Comparison of ENCODE assay signal across 8 cellular contexts in the genomic region with DNA sequence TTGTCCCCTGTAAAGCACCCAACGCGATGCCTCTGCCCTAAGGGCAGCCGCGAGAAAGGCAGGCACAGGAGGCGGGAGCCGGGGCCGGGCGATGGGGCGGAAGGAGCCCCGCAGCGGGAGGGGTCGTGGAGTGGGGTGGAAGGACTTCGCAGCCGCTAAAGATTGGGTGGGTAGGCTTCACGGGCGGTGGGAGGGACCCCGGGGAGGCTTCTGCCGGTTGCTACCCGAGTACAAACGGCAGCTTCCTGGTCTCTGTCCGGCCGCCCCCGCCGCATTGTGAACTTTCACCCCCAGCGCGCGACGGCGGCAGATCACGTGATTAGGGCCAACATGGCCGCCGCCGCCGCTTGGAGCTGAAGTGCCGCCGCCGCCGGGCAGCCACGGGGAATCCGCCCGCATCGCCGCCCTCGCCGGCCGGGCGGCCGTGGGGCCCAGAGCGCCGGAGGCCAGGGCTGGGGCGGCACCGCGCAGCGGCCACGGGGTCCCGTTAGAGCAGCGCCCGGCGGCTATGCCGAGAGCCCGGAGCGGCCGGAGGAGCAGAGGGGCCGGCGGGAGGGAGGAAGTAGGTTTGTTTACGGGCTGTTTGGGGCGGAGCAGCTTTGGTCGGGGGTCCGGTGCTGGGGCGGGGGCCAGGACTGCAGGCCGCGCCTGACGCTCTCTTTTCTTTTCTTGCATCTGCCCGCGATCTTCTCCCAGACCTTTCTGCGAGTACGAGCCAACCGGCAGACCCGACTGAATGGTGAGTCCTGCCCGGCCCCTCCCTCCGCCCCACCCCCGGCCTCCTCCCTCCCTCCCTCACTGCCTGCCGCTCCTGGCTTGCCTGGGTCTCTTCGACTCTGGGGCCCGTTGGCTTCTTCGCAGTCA. TPM values are rescaled to one million over a fixed set of nuclear protein-coding genes. Genes with fewer than 3 reads are reported as not detected.
A peak's percentile ranks its signal among the peaks of the same experiment; 100 is the strongest.
DNase-seq lines count a peak whose midpoint lies in the region; ATAC-seq, FAIRE-seq and TF ChIP-seq lines count a peak whose summit lies in the region.

No MANE protein-coding gene starts in this region.

- H3K4me3 ChIP-seq in AG09309 (ENCODE audit: control insufficient read depth, low read depth, low read length) (peak overlapping the region; percentile 68), HepG2 (replicated peaks in 1 of 3; ENCODE audit: insufficient read depth in 1 of 3, low read depth in 2 of 3, low read length in 3 of 3) (peak overlapping the region; percentile 66 to 85 (median 76))

- peak; percentile 70 for ATAC-seq in GM19035 (IDR thresholded peaks at IDR 0.05; ENCODE audit: unreplicated experiment)
- peak; percentile 63 for ATAC-seq in HG03280 (IDR thresholded peaks at IDR 0.05; ENCODE audit: unreplicated experiment)
- ATAC-seq in HepG2 = peak; percentile 85

- H4K20me1 ChIP-seq in HepG2 (ENCODE audit: insufficient read depth, low read length) = no peaks in the 10 kb centered on the region

- intact Hi-C loops in HepG2 (cut with micrococcal nuclease; ENCODE audit: unreplicated experiment) = loop anchor here (1.0 to 5.0 kb wide), 2 partner anchors 23 to 575 kb away; a partner anchor contains a TSS

- no peak overlapping the region for H2AFZ ChIP-seq in HepG2 (ENCODE audit: low read length)

- peaks cover 38% of the 10 kb centered on the region for H3K4me1 ChIP-seq in HepG2 (ENCODE audit: insufficient read depth, low read length)

- TF ChIP-seq RAD21 in HepG2 (CRISPR knock-in tag; IDR thresholded peaks at IDR 0.05) = peak; percentile 71

- TF ChIP-seq CTCF in AG09309 (IDR thresholded peaks at IDR 0.05; ENCODE audit: control insufficient read depth, insufficient read depth, low read depth, low read length, missing control alignments) = no peak
- no peak for TF ChIP-seq CTCF in HepG2 (CRISPR knock-in tag; IDR thresholded peaks at IDR 0.05)

- H3K27me3 ChIP-seq in HepG2 (ENCODE audit: control insufficient read depth in 1 of 2, insufficient read depth in 2 of 2, low read length in 2 of 2) = no peaks in the 10 kb centered on the region

- H3K9me3 ChIP-seq in HepG2 (ENCODE audit: low read length) = no peaks in the 10 kb centered on the region

- peaks cover 21% of the 10 kb centered on the region for H3K79me2 ChIP-seq in HepG2 (ENCODE audit: insufficient read depth, low read length)

- 12% methylated on average over 21 of the region's 86 CpGs for WGBS in HepG2 (ENCODE audit: low lambda C conversion rate)

- CTCF ChIA-PET in HepG2 (lab: Yijun Ruan, JAX; ENCODE audit: low intra/inter-chr PET ratio, low total read pairs) = no interaction called here

- FAIRE-seq in HepG2 (lab: Jason Lieb, UNC) = no peak

- no TSS peak for BruUV-seq in HepG2 (replicated peaks; lab: Mats Ljungman, UMichigan)

- no peak for DNase-seq in AG09309 (ENCODE audit: low read depth)
- DNase-seq in NCI-H510A (lab: John Stamatoyannopoulos, UW) = peak; percentile 78
- DNase-seq in activated CD4-positive, alpha-beta T cell treated with anti-CD3 and anti-CD28 coated beads, Interleukin-2, amount 50 U/mL, for 1 hour = peak; percentile 85
- peak; percentile 74 for DNase-seq in dedifferentiated amniotic fluid mesenchymal stem cell (ENCODE audit: extremely low spot score)
- peak; percentile 84 for DNase-seq in HepG2 (ENCODE audit: low spot score)
- peak; percentile 87 to 88 for DNase-seq in stimulated activated CD4-positive, alpha-beta T cell treated with anti-CD3 and anti-CD28 coated beads, Interleukin-2, amount 100 ng/mL, for 48 hours

- in situ Hi-C loops in HepG2 (cut with HindIII; ENCODE audit: extremely low pct_ligation_motif_present, low pct_unique_long_range_greater_than_20kb) = no loop called here

- H3K36me3 ChIP-seq in HepG2 (replicated peaks in 1 of 2; ENCODE audit: control insufficient read depth in 1 of 2, insufficient read depth in 2 of 2, low read length in 2 of 2) = peaks cover 23 to 40% of the 10 kb centered on the region in 2 experiments

- peak overlapping the region; percentile 84 for H3K9ac ChIP-seq in HepG2 (ENCODE audit: insufficient read depth, low read depth, low read length)

- POLR2A ChIA-PET in HepG2 (lab: Yijun Ruan, JAX) = interaction anchor here (0.6 to 3.5 kb wide), 18 partner anchors 9 to 982 kb away, joined by 3 to 34 read pairs (median 7); a partner anchor contains a TSS

- H3K4me2 ChIP-seq in HepG2 (ENCODE audit: low read depth, low read length) = peak overlapping the region; percentile 92

- TF ChIP-seq EP300 in HepG2 (IDR thresholded peaks at IDR 0.05; ENCODE audit: low read depth in 2 of 2, low read length in 2 of 2) (peak in 1 of 2 experiments; percentile 33; a peak in 1 of 4 replicates), HepG2 (CRISPR knock-in tag; IDR thresholded peaks at IDR 0.05; ENCODE audit: borderline replicate concordance) (no peak)

- H3K27ac ChIP-seq in HepG2 (ENCODE audit: extremely low read length, insufficient read depth, low read length) = peak overlapping the region; percentile 97

- TF ChIP-seq POLR2A in HepG2 (IDR thresholded peaks at IDR 0.05; ENCODE audit: insufficient read depth in 1 of 2, low read depth in 2 of 2, low read length in 2 of 2) = peak; percentile 75 to 83

TF ChIP-seq in HepG2, 621 proteins besides CTCF, POLR2A, EP300 and RAD21 (continues in another document):
- TF ChIP-seq ZNF17 (CRISPR knock-in tag; IDR thresholded peaks at IDR 0.05) (no peak), CBFB (CRISPR knock-in tag; IDR thresholded peaks at IDR 0.05) (no peak), ZNF614 (CRISPR knock-in tag; IDR thresholded peaks at IDR 0.05; ENCODE audit: borderline replicate concordance) (no peak), SOX13 (IDR thresholded peaks at IDR 0.05) (no peak; the same call in 1 of the 2 replicates), SOX13 (CRISPR knock-in tag; conservative IDR thresholded peaks at IDR 0.05 in 1 of 2, IDR thresholded peaks at IDR 0.05 in 1 of 2) (no peak; a peak in 1 of 4 replicates), SNAI1 (CRISPR knock-in tag; IDR thresholded peaks at IDR 0.05; ENCODE audit: borderline replicate concordance) (no peak), ZMAT3 (CRISPR knock-in tag; conservative IDR thresholded peaks at IDR 0.05) (0 out of 2 replicates have a peak, but pooled peaks have one; percentile 52)

RNA-seq across cellular contexts. Expression of a gene that starts 42.4 kb away (rescaled TPM):
- 12.6 and 13.8 TPM in 2 replicates for total RNA-seq in HepG2 (2016; rRNA removed; fragmentation: Illumina TruSeq; extraction: Trizol)
- total RNA-seq in HepG2 (2016; cell fraction: cytosol; rRNA removed; fragmentation: Illumina TruSeq; extraction: Trizol; ENCODE audit: low read depth) = 9.7 and 10.8 TPM in 2 replicates
- 11.0 and 12.5 TPM in 2 replicates for total RNA-seq in HepG2 (2016; cell fraction: insoluble cytoplasmic fraction; rRNA removed; fragmentation: Illumina TruSeq; extraction: Trizol)
- 11.8 and 17.4 TPM in 2 replicates for total RNA-seq in HepG2 (2016; cell fraction: membrane; rRNA removed; fragmentation: Illumina TruSeq; extraction: Trizol)
- 5.8 and 7.3 TPM in 2 replicates for total RNA-seq in HepG2 (2016; cell fraction: nucleus; rRNA removed; fragmentation: Illumina TruSeq; extraction: Trizol)
- polyA plus RNA-seq in HepG2 (2011; rRNA removed) = 20.2 and 22.3 TPM in 2 replicates
- 23.3 and 31.3 TPM in 2 replicates for polyA plus RNA-seq in HepG2 (2011; cell fraction: cytosol; rRNA removed)
- 16.1 and 17.2 TPM in 2 replicates for polyA plus RNA-seq in HepG2 (2011; cell fraction: nucleus; rRNA removed)
- polyA plus RNA-seq in HepG2 (2012) = 14.0 and 14.1 TPM in 2 replicates
- polyA plus RNA-seq in HepG2 (2016; cell fraction: cytosol; fragmentation: Illumina TruSeq; extraction: Trizol; ENCODE audit: low read depth) = 17.0 and 20.1 TPM in 2 replicates
- 14.9 and 21.4 TPM in 2 replicates for polyA plus RNA-seq in HepG2 (2016; cell fraction: insoluble cytoplasmic fraction; fragmentation: Illumina TruSeq; extraction: Trizol; ENCODE audit: low read depth)
- polyA plus RNA-seq in HepG2 (2016; cell fraction: membrane; fragmentation: Illumina TruSeq; extraction: Trizol; ENCODE audit: low read depth) = 17.6 and 20.4 TPM in 2 replicates
- 14.6 and 19.8 TPM in 2 replicates for polyA plus RNA-seq in HepG2 (2016; cell fraction: nucleus; fragmentation: Illumina TruSeq; extraction: Trizol; ENCODE audit: insufficient read depth, low read depth)
- 19.3 and 62.1 TPM in 2 replicates for polyA minus RNA-seq in HepG2 (2011; rRNA and poly(A)+ RNA removed; ENCODE audit: low replicate concordance)
- polyA minus RNA-seq in HepG2 (2011; cell fraction: cytosol; rRNA and poly(A)+ RNA removed) = 18.5 and 20.3 TPM in 2 replicates
- 5.9 and 6.3 TPM in 2 replicates for polyA minus RNA-seq in HepG2 (2011; cell fraction: nucleus; rRNA and poly(A)+ RNA removed)

RNA-seq across cellular contexts. Expression of a gene that starts 42.6 kb away (rescaled TPM):
- not detected in 2 replicates for total RNA-seq in HepG2 (2016; rRNA removed; fragmentation: Illumina TruSeq; extraction: Trizol)
- total RNA-seq in HepG2 (2016; cell fraction: cytosol; rRNA removed; fragmentation: Illumina TruSeq; extraction: Trizol; ENCODE audit: low read depth) = not detected in 2 replicates
- 0.35 TPM in 1 of 2 replicates, not detected in the other for total RNA-seq in HepG2 (2016; cell fraction: insoluble cytoplasmic fraction; rRNA removed; fragmentation: Illumina TruSeq; extraction: Trizol)
- not detected in 2 replicates for total RNA-seq in HepG2 (2016; cell fraction: membrane; rRNA removed; fragmentation: Illumina TruSeq; extraction: Trizol)
- total RNA-seq in HepG2 (2016; cell fraction: nucleus; rRNA removed; fragmentation: Illumina TruSeq; extraction: Trizol) = not detected in 2 replicates
- polyA plus RNA-seq in HepG2 (2011; rRNA removed) = 0.69 and 1.1 TPM in 2 replicates
- 0.37 and 0.52 TPM in 2 replicates for polyA plus RNA-seq in HepG2 (2011; cell fraction: cytosol; rRNA removed)
- 5.8 and 7.5 TPM in 2 replicates for polyA plus RNA-seq in HepG2 (2011; cell fraction: nucleus; rRNA removed)
- 0.35 and 1.7 TPM in 2 replicates for polyA plus RNA-seq in HepG2 (2012)
- not detected in 2 replicates for polyA plus RNA-seq in HepG2 (2016; cell fraction: cytosol; fragmentation: Illumina TruSeq; extraction: Trizol; ENCODE audit: low read depth)
- not detected in 2 replicates for polyA plus RNA-seq in HepG2 (2016; cell fraction: insoluble cytoplasmic fraction; fragmentation: Illumina TruSeq; extraction: Trizol; ENCODE audit: low read depth)
- polyA plus RNA-seq in HepG2 (2016; cell fraction: membrane; fragmentation: Illumina TruSeq; extraction: Trizol; ENCODE audit: low read depth) = not detected in 2 replicates
- polyA plus RNA-seq in HepG2 (2016; cell fraction: nucleus; fragmentation: Illumina TruSeq; extraction: Trizol; ENCODE audit: insufficient read depth, low read depth) = not detected in 2 replicates
- polyA minus RNA-seq in HepG2 (2011; rRNA and poly(A)+ RNA removed; ENCODE audit: low replicate concordance) = 2.2 TPM in 1 of 2 replicates, not detected in the other
- polyA minus RNA-seq in HepG2 (2011; cell fraction: cytosol; rRNA and poly(A)+ RNA removed) = not detected in 2 replicates
- 1.7 TPM in 1 of 2 replicates, not detected in the other for polyA minus RNA-seq in HepG2 (2011; cell fraction: nucleus; rRNA and poly(A)+ RNA removed)
